In genomic region chr15:30621352-30621751, GRCh38 we compare ENCODE assay signal across 12 cellular contexts. TPM values are rescaled to one million over a fixed set of nuclear protein-coding genes. Genes with fewer than 3 reads are reported as not detected.
DNase-seq lines count a peak whose midpoint lies in the region; ATAC-seq, FAIRE-seq and TF ChIP-seq lines count a peak whose summit lies in the region.
"Not testable (repeated sequence)": the region's sequence is repeated elsewhere in the genome, so short reads cannot be mapped to it uniquely, and the experiment has no call there.
"Had no signal": no experiment of that assay in that cellular context is flagged by ENCODE, and none has a peak within 500 bp of the region (broad histone marks: within the 10 kb centered on the region; RNA-seq: fewer than 3 reads in every experiment).

No MANE protein-coding gene starts in this region.

- H4K20me1 ChIP-seq in fibroblast of lung (ENCODE audit: control insufficient read depth, extremely low read depth, insufficient read depth, low read length): not testable (repeated sequence)

- H2AFZ ChIP-seq in fibroblast of lung (ENCODE audit: low read length): not testable (repeated sequence)

- H3K36me3 ChIP-seq in RWPE2 (ENCODE audit: low read depth); fibroblast of lung (ENCODE audit: control insufficient read depth, insufficient read depth, low read length): not testable (repeated sequence)

- not testable (repeated sequence) for H3K9me3 ChIP-seq in RWPE2 (ENCODE audit: severe bottlenecking); fibroblast of lung (ENCODE audit: control insufficient read depth, insufficient read depth, low read depth, low read length)

- H3K4me1 ChIP-seq in RWPE2 (ENCODE audit: insufficient read depth, poor library complexity, severe bottlenecking); fibroblast of lung (ENCODE audit: control insufficient read depth, extremely low read depth, insufficient read depth, low read length): not testable (repeated sequence)

- H3K79me2 ChIP-seq in fibroblast of lung (ENCODE audit: control insufficient read depth, insufficient read depth, low read length): not testable (repeated sequence)

- FAIRE-seq in A204.1 (lab: Jason Lieb, UNC) (peak; percentile 94), D721Med (lab: Jason Lieb, UNC) (peak; percentile 77)

- not testable (repeated sequence) for DNase-seq in D721Med (ENCODE audit: insufficient read length, low spot score); RWPE2 (ENCODE audit: low spot score)
- DNase-seq in HT-29 (ENCODE audit: low spot score) (peak; percentile 22), cardiac fibroblast (ENCODE audit: low read depth in 2 of 2) (peak; percentile 41 to 47), fibroblast of lung (ENCODE audit: low read depth in 2 of 2) (peak; percentile 12 to 38), kidney tubule cell (ENCODE audit: low spot score) (peak; percentile 1), retina (peak; percentile 30)

- ATAC-seq in RWPE2 (ENCODE audit: low read depth): peak; percentile 9; the same call in 1 of the 3 replicates

- H3K27me3 ChIP-seq in RWPE2 (ENCODE audit: insufficient read depth, poor library complexity, severe bottlenecking); fibroblast of lung (ENCODE audit: control insufficient read depth, insufficient read depth, low read length): not testable (repeated sequence)

- H3K4me3 ChIP-seq in RWPE2 (ENCODE audit: severe bottlenecking); cardiac fibroblast (replicated peaks in 1 of 2; ENCODE audit: low read depth in 2 of 2, low read length in 2 of 2); fibroblast of lung (replicated peaks in 1 of 4; ENCODE audit: control extremely low read depth in 1 of 4, insufficient read depth in 1 of 4, low read depth in 3 of 4, low read length in 4 of 4): not testable (repeated sequence)

- H3K4me2 ChIP-seq in fibroblast of lung (ENCODE audit: extremely low read depth, insufficient read depth, low read length): not testable (repeated sequence)

- H3K9ac ChIP-seq in fibroblast of lung (ENCODE audit: insufficient read depth, low read length): not testable (repeated sequence)

- TF ChIP-seq CTCF in D721Med (IDR thresholded peaks at IDR 0.05; ENCODE audit: insufficient read depth, missing control alignments): peak; percentile 11
- TF ChIP-seq CTCF in RWPE2 (IDR thresholded peaks at IDR 0.05; ENCODE audit: poor library complexity, severe bottlenecking): peak; percentile 40
- not testable (repeated sequence) for TF ChIP-seq CTCF in cardiac fibroblast (IDR thresholded peaks at IDR 0.05; ENCODE audit: low read depth, low read length); fibroblast of lung (conservative IDR thresholded peaks at IDR 0.05 in 1 of 2, IDR thresholded peaks at IDR 0.05 in 1 of 2; ENCODE audit: low read depth in 1 of 2, low read length in 2 of 2)

- not testable (repeated sequence) for H3K27ac ChIP-seq in RWPE2 (ENCODE audit: poor library complexity, severe bottlenecking); fibroblast of lung (ENCODE audit: insufficient read depth, low read length)

RNA-seq across cellular contexts. Expression of gene GOLGA8H, which starts 17.5 kb away (rescaled TPM):
- total RNA-seq in HT-29 (2014; rRNA removed; shearing (Covaris generic)): not detected in 2 replicates
- total RNA-seq in fibroblast of lung: under 0.01 and 0.50 TPM in 2 replicates
- polyA plus RNA-seq in fibroblast of lung: 0.05 and 0.18 TPM in 2 replicates
- polyA plus RNA-seq in fibroblast of lung (2012): not detected in 2 replicates
- polyA minus RNA-seq in fibroblast of lung (ENCODE audit: low replicate concordance): not detected in 2 replicates
- total RNA-seq: Calu3; naive thymus-derived CD8-positive, alpha-beta T cell had no signal
- polyA plus RNA-seq: IgD-negative memory B cell; immature natural killer cell; naive thymus-derived CD8-positive, alpha-beta T cell had no signal
